In the genomic region with DNA sequence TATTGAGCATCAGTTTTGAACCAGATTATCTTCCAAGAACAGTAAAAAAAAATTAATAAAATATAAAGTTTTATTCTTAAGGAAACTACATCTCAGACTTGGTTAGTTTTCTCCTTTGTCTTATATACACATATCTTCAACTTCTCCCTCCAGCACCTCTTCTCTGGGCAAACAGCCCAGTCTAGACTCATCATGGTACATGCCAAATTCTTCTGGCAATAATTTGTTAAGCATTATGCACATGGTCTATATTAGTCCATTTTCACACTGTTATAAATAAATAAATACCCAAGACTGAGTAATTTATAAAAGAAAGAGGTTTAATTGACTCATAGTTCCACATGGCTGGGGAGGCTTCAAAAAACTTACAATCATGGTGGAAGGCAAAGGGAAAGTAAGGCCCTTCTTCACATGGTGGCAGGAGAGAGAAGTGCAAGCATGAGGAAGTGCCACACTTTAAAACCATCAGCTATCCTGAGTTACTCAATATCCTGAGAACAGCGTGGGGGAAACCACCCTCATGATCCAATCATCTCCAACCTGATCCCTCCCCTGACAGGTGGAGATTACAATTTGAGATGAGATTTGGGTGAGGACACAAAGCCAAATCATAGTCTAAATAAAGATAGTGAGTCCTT, we compare ENCODE assay signal across 1 cellular context.
TF ChIP-seq lines count a peak whose summit lies in the region.

No MANE protein-coding gene starts in this region.

TF ChIP-seq in IMR-90, 13 proteins besides CTCF, POLR2A, EP300 and RAD21:
- no peak for TF ChIP-seq SMC3 (IDR thresholded peaks at IDR 0.05; ENCODE audit: low read depth, low read length)
- TF ChIP-seq RFX5 (IDR thresholded peaks at IDR 0.05; ENCODE audit: low read depth, low read length): no peak
- no peak for TF ChIP-seq CEBPB (IDR thresholded peaks at IDR 0.05; ENCODE audit: low read depth, low read length)
- no peak for TF ChIP-seq CHD1 (IDR thresholded peaks at IDR 0.05; ENCODE audit: low read depth, low read length)
- no peak for TF ChIP-seq MAFK (IDR thresholded peaks at IDR 0.05; ENCODE audit: low read depth, low read length)
- TF ChIP-seq FOS (IDR thresholded peaks at IDR 0.05; ENCODE audit: low read depth, low read length): no peak
- TF ChIP-seq, protein P1, sequence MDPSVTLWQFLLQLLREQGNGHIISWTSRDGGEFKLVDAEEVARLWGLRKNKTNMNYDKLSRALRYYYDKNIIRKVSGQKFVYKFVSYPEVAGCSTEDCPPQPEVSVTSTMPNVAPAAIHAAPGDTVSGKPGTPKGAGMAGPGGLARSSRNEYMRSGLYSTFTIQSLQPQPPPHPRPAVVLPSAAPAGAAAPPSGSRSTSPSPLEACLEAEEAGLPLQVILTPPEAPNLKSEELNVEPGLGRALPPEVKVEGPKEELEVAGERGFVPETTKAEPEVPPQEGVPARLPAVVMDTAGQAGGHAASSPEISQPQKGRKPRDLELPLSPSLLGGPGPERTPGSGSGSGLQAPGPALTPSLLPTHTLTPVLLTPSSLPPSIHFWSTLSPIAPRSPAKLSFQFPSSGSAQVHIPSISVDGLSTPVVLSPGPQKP (IDR thresholded peaks at IDR 0.05; ENCODE audit: borderline replicate concordance, low read depth, low read length): no peak
- no peak for TF ChIP-seq MAZ (IDR thresholded peaks at IDR 0.05; ENCODE audit: borderline replicate concordance, low read depth, low read length)
- no peak for TF ChIP-seq RCOR1 (IDR thresholded peaks at IDR 0.05; ENCODE audit: insufficient replicate concordance, low read length)
- no peak for TF ChIP-seq NFE2L2 (IDR thresholded peaks at IDR 0.05; ENCODE audit: low read depth, low read length)
- TF ChIP-seq MXI1 (IDR thresholded peaks at IDR 0.05; ENCODE audit: borderline replicate concordance, low read depth, low read length): no peak
- TF ChIP-seq BHLHE40 (IDR thresholded peaks at IDR 0.05; ENCODE audit: low read depth, low read length): no peak
- TF ChIP-seq, protein P2, sequence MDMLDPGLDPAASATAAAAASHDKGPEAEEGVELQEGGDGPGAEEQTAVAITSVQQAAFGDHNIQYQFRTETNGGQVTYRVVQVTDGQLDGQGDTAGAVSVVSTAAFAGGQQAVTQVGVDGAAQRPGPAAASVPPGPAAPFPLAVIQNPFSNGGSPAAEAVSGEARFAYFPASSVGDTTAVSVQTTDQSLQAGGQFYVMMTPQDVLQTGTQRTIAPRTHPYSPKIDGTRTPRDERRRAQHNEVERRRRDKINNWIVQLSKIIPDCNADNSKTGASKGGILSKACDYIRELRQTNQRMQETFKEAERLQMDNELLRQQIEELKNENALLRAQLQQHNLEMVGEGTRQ (IDR thresholded peaks at IDR 0.05; ENCODE audit: low read depth, low read length): no peak
TF ChIP-seq in IMR-90: peak in this region for 0.
